ENCODE assay signal across 31 cellular contexts in the genomic region with DNA sequence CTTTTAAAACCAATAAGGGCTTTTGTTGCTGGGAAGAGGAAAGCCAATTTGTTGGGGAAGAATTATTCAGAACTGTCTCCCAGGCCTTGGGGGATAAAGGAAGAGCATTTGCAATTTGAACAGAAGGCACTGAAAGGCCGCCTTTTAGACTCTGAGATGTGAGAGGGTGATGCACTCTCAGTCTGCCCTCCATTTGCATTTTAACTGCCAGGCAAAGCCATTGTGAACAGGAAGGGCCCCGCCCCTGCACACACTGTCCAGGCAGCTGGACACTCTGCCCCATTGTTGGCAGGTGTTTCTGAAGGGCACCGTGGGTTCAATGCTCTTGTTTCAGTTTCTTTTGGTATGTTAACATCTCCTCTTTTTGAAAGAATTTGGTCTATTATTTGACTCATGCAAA.
A peak's percentile ranks its signal among the peaks of the same experiment; 100 is the strongest.
DNase-seq lines count a peak whose midpoint lies in the region; ATAC-seq and TF ChIP-seq lines count a peak whose summit lies in the region.
"Had no signal": no experiment of that assay in that cellular context is flagged by ENCODE, and none has a peak within 500 bp of the region (broad histone marks: within the 10 kb centered on the region; RNA-seq: fewer than 3 reads in every experiment).

No MANE protein-coding gene starts in this region.

- peak overlapping the region; percentile 21 for H3K27ac ChIP-seq in endodermal cell (ENCODE audit: low read depth, low read length)
- no peak overlapping the region for H3K27ac ChIP-seq in transverse colon
- H3K27ac ChIP-seq: A549, GM23248, neutrophil, thoracic aorta had no signal

- no peaks in the 10 kb centered on the region for H3K4me1 Mint-ChIP-seq in endodermal cell
- no peaks in the 10 kb centered on the region for H3K4me1 Mint-ChIP-seq in T-helper 2 cell treated with Interferon-gamma antibody and Interleukin-4, amounts not matched to agents 5 μg/mL and 100 μg/mL, for 36 hours (ENCODE audit: low read depth)
- H3K4me1 Mint-ChIP-seq: activated CD4-positive, alpha-beta T cell treated with anti-CD3 and anti-CD28 coated beads for 36 hours; activated naive CD8-positive, alpha-beta T cell treated with anti-CD3 and anti-CD28 coated beads, Interleukin-2, amount 50 U/mL, for 24 hours; central memory CD8-positive, alpha-beta T cell; T-helper 17 cell had no signal

- H3K27me3 Mint-ChIP-seq in endodermal cell (ENCODE audit: insufficient read depth): peaks cover 10% of the 10 kb centered on the region
- peaks cover 12% of the 10 kb centered on the region for H3K27me3 Mint-ChIP-seq in T-helper 2 cell treated with Interferon-gamma antibody and Interleukin-4, amounts not matched to agents 5 μg/mL and 100 μg/mL, for 36 hours (ENCODE audit: low read depth)

- no peaks in the 10 kb centered on the region for H3K36me3 ChIP-seq in endodermal cell (ENCODE audit: control insufficient read depth, insufficient read depth, low read length)
- H3K36me3 ChIP-seq in transverse colon: no peaks in the 10 kb centered on the region
- H3K36me3 ChIP-seq: neutrophil, thoracic aorta had no signal

- H3K27me3 ChIP-seq in endodermal cell (ENCODE audit: control insufficient read depth, insufficient read depth, low read length, poor library complexity, severe bottlenecking) (no peaks in the 10 kb centered on the region), transverse colon (no peaks in the 10 kb centered on the region)
- H3K27me3 ChIP-seq: dorsolateral prefrontal cortex had no signal

- TF ChIP-seq POLR2A in transverse colon (IDR thresholded peaks at IDR 0.05): no peak

- H3K4me3 Mint-ChIP-seq in endodermal cell: no peak overlapping the region
- no peak overlapping the region for H3K4me3 Mint-ChIP-seq in T-helper 2 cell treated with Interferon-gamma antibody and Interleukin-4, amounts not matched to agents 5 μg/mL and 100 μg/mL, for 36 hours
- H3K4me3 Mint-ChIP-seq: activated CD4-positive, alpha-beta T cell treated with anti-CD3 and anti-CD28 coated beads for 36 hours; activated naive CD8-positive, alpha-beta T cell treated with anti-CD3 and anti-CD28 coated beads, Interleukin-2, amount 50 U/mL, for 24 hours; central memory CD8-positive, alpha-beta T cell; HFFc6; T-helper 17 cell had no signal

- H3K9me3 Mint-ChIP-seq in endodermal cell: no peaks in the 10 kb centered on the region
- H3K9me3 Mint-ChIP-seq in T-helper 2 cell treated with Interferon-gamma antibody and Interleukin-4, amounts not matched to agents 5 μg/mL and 100 μg/mL, for 36 hours: no peaks in the 10 kb centered on the region
- H3K9me3 Mint-ChIP-seq: activated naive CD8-positive, alpha-beta T cell treated with anti-CD3 and anti-CD28 coated beads, Interleukin-2, amount 50 U/mL, for 24 hours; central memory CD8-positive, alpha-beta T cell; HFFc6 had no signal

- H3K4me1 ChIP-seq in endodermal cell (ENCODE audit: control insufficient read depth, insufficient read depth, low read length) (no peaks in the 10 kb centered on the region), transverse colon (no peaks in the 10 kb centered on the region)
- H3K4me1 ChIP-seq: A549 had no signal

- no peak for TF ChIP-seq EP300 in transverse colon (IDR thresholded peaks at IDR 0.05; ENCODE audit: low read depth)

- no peak for ATAC-seq in GM18502 (IDR thresholded peaks at IDR 0.05; ENCODE audit: poor library complexity, unreplicated experiment)
- no peak for ATAC-seq in GM18520 (IDR thresholded peaks at IDR 0.05; ENCODE audit: unreplicated experiment)
- ATAC-seq: A549; activated CD4-positive, alpha-beta T cell treated with anti-CD3 and anti-CD28 coated beads for 36 hours; activated naive CD8-positive, alpha-beta T cell treated with anti-CD3 and anti-CD28 coated beads, Interleukin-2, amount 50 U/mL, for 24 hours; left lobe of liver; SK-N-SH treated with all-trans-retinoic acid at 6 μM for 48 hours; T-helper 17 cell had no signal

- intact Hi-C loops in transverse colon (cut with DNase I; ENCODE audit: low total_unique reads): no loop called here

- TF ChIP-seq CTCF in endodermal cell (conservative IDR thresholded peaks at IDR 0.05) (no peak), transverse colon (IDR thresholded peaks at IDR 0.05) (no peak)

- no peaks in the 10 kb centered on the region for H3K36me3 Mint-ChIP-seq in endodermal cell (ENCODE audit: low read depth)
- no peaks in the 10 kb centered on the region for H3K36me3 Mint-ChIP-seq in T-helper 2 cell treated with Interferon-gamma antibody and Interleukin-4, amounts not matched to agents 5 μg/mL and 100 μg/mL, for 36 hours (ENCODE audit: low read depth)

- H3K9me3 ChIP-seq in endodermal cell (ENCODE audit: control insufficient read depth, low read length): no peaks in the 10 kb centered on the region
- H3K9me3 ChIP-seq in transverse colon: no peaks in the 10 kb centered on the region
- H3K9me3 ChIP-seq: A549, neutrophil, thoracic aorta had no signal

- H3K4me3 ChIP-seq in endodermal cell (ENCODE audit: low read length): no peak overlapping the region
- H3K4me3 ChIP-seq in transverse colon: no peak overlapping the region
- H3K4me3 ChIP-seq: A549, GM23248, thoracic aorta had no signal

- in situ Hi-C loops in transverse colon (cut with MboI; ENCODE audit: low pct_ligation_motif_present in 1 of 4, low pct_unique_long_range_greater_than_20kb in 1 of 4, low sequenced_read_pairs in 3 of 4): no loop called here

- H3K27ac Mint-ChIP-seq in endodermal cell: no peak overlapping the region
- H3K27ac Mint-ChIP-seq in T-helper 2 cell treated with Interferon-gamma antibody and Interleukin-4, amounts not matched to agents 5 μg/mL and 100 μg/mL, for 36 hours: no peak overlapping the region
- H3K27ac Mint-ChIP-seq: activated CD4-positive, alpha-beta T cell treated with anti-CD3 and anti-CD28 coated beads for 36 hours; activated naive CD8-positive, alpha-beta T cell treated with anti-CD3 and anti-CD28 coated beads, Interleukin-2, amount 50 U/mL, for 24 hours; HFFc6; progenitor cell of endocrine pancreas; T-helper 17 cell had no signal

- DNase-seq in NCI-H510A treated with DMSO at 0.1 percent for 48 hours (lab: John Stamatoyannopoulos, UW) (peak; percentile 20), NCI-H510A (lab: John Stamatoyannopoulos, UW) (no peak), NCI-H526 treated with DMSO at 0.1 percent for 48 hours (lab: John Stamatoyannopoulos, UW) (peak; percentile 87), endodermal cell (no peak), transverse colon (peak; percentile 27)
- DNase-seq in T-helper 2 cell treated with Interferon-gamma antibody and Interleukin-4, amounts not matched to agents 5 μg/mL and 100 μg/mL, for 36 hours (ENCODE audit: low spot score): no peak
- DNase-seq: activated CD4-positive, alpha-beta T cell treated with anti-CD3 and anti-CD28 coated beads for 36 hours; activated CD8-positive, alpha-beta memory T cell treated with anti-CD3 and anti-CD28 coated beads for 24 hours; activated effector memory CD4-positive, alpha-beta T cell treated with anti-CD3 and anti-CD28 coated beads, Interleukin-2, amount 50 U/mL, for 16 hours; activated naive CD8-positive, alpha-beta T cell treated with anti-CD3 and anti-CD28 coated beads, Interleukin-2, amount 50 U/mL, for 24 hours; AML-193; DMS79; GM23248; HFFc6; Kasumi-1; mesendoderm; NCI-H187 treated with DMSO at 0.1 percent for 48 hours; NCI-H2171 treated with DMSO at 0.1 percent for 48 hours; stimulated activated CD4-positive, alpha-beta T cell treated with anti-CD3 and anti-CD28 coated beads, Interleukin-15, amount 100 ng/mL, for 24 hours; stimulated activated naive CD4-positive, alpha-beta T cell treated with Interleukin-2 at 50 U/mL for 16 hours; T-helper 17 cell had no signal

- H3K9ac ChIP-seq in endodermal cell (ENCODE audit: extremely low read depth, low read length, poor library complexity, severe bottlenecking): no peak overlapping the region
- H3K9ac ChIP-seq: GM23248 had no signal

- WGBS in endodermal cell (ENCODE audit: insufficient coverage in 1 of 2, insufficient read length in 1 of 2), 2 experiments: 79 to 88% methylated on average over 2 to 3 of the region's 3 CpGs
- WGBS in transverse colon (ENCODE audit: low coverage in 1 of 2), 2 donors: 40 to 56% methylated on average over 1 to 3 of the region's 3 CpGs

Comparison
In these comparisons a context has a peak if more than half of its experiments do, and no peak if none do; other contexts are left out.
1. DNase-seq: peak in NCI-H510A treated with DMSO at 0.1 percent for 48 hours (single experiment), NCI-H526 treated with DMSO at 0.1 percent for 48 hours (single experiment) and transverse colon (single experiment); none in NCI-H510A (single experiment), endodermal cell (single experiment) and T-helper 2 cell treated with Interferon-gamma antibody and Interleukin-4, amounts not matched to agents 5 μg/mL and 100 μg/mL, for 36 hours (single experiment).